Comparison of ENCODE assay signal across 28 cellular contexts in the genomic region with DNA sequence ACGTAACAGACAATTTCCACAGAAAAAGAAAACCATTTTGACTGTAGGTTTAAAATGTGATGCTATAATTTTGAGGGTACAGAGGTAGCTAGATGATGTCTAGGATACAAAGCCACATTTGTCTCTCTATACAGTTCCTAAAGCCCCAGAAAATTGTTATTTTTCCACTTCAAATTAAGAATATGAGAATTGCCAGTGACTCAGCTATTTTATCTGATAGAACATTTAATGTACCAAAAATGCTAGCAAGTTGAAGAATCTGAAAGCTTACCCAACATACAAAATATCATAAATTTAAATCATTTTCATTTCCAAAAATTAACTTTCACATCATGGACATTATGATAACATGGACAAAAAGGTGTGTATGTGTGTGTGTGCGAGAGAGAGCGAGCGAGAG.
A peak's percentile ranks its signal among the peaks of the same experiment; 100 is the strongest.
DNase-seq lines count a peak whose midpoint lies in the region; ATAC-seq and TF ChIP-seq lines count a peak whose summit lies in the region.
"Had no signal": no experiment of that assay in that cellular context is flagged by ENCODE, and none has a peak within 500 bp of the region (broad histone marks: within the 10 kb centered on the region; RNA-seq: fewer than 3 reads in every experiment).

No MANE protein-coding gene starts in this region.

- intact Hi-C loops in left ventricle myocardium inferior (cut with micrococcal nuclease), result no loop called here
- intact Hi-C loops in Right ventricle myocardium inferior (cut with DNase I), result no loop called here

- TF ChIP-seq CTCF in left ventricle myocardium inferior (IDR thresholded peaks at IDR 0.05; ENCODE audit: borderline replicate concordance), result no peak
- no peak for TF ChIP-seq CTCF in GM23338 (conservative IDR thresholded peaks at IDR 0.05; ENCODE audit: low read depth in 2 of 2)
- no peak for TF ChIP-seq CTCF in osteoblast (IDR thresholded peaks at IDR 0.05; ENCODE audit: extremely low read depth, low read depth, low read length)
- no peak for TF ChIP-seq CTCF in foreskin fibroblast (IDR thresholded peaks at IDR 0.05; ENCODE audit: low read depth, low read length)

- no peaks in the 10 kb centered on the region for H3K9me3 Mint-ChIP-seq in GM23338
- H3K9me3 Mint-ChIP-seq in activated naive CD8-positive, alpha-beta T cell treated with anti-CD3 and anti-CD28 coated beads, Interleukin-2, amount 50 U/mL, for 24 hours, result no peaks in the 10 kb centered on the region
- H3K9me3 Mint-ChIP-seq: activated naive CD4-positive, alpha-beta T cell treated with anti-CD3 and anti-CD28 coated beads for 36 hours; activated T-helper 1 cell treated with anti-CD3 and anti-CD28 coated beads, Interleukin-12 subunit alpha, Interleukin-12 subunit beta, Interleukin-2, Interleukin-4 antibody, amounts not matched to agents 30 ng/mL and 10 ng/mL and 1 ng/mL, durations not matched to agents 14 hours and 24 hours and 36 hours; natural killer cell had no signal

- no peak overlapping the region for H3K4me2 ChIP-seq in GM23338
- peak overlapping the region; percentile 23 for H3K4me2 ChIP-seq in osteoblast (ENCODE audit: insufficient read depth, low read length)

- H3K36me3 ChIP-seq in left ventricle myocardium inferior (peaks cover 7% of the 10 kb centered on the region), GM23338 (ENCODE audit: insufficient read depth) (no peaks in the 10 kb centered on the region), osteoblast (ENCODE audit: insufficient read depth, low read length) (no peaks in the 10 kb centered on the region)
- H3K36me3 ChIP-seq: breast epithelium, colonic mucosa, prostate gland had no signal

- peak overlapping the region; percentile 61 for H3K27ac Mint-ChIP-seq in GM23338
- peak overlapping the region; percentile 19 for H3K27ac Mint-ChIP-seq in activated naive CD8-positive, alpha-beta T cell treated with anti-CD3 and anti-CD28 coated beads, Interleukin-2, amount 50 U/mL, for 24 hours
- H3K27ac Mint-ChIP-seq: activated naive CD4-positive, alpha-beta T cell treated with anti-CD3 and anti-CD28 coated beads for 36 hours; activated T-helper 1 cell treated with anti-CD3 and anti-CD28 coated beads, Interleukin-12 subunit alpha, Interleukin-12 subunit beta, Interleukin-2, Interleukin-4 antibody, amounts not matched to agents 30 ng/mL and 10 ng/mL and 1 ng/mL, durations not matched to agents 14 hours and 24 hours and 36 hours; natural killer cell had no signal

- H3K27me3 ChIP-seq in left ventricle myocardium inferior (ENCODE audit: low read depth) (no peaks in the 10 kb centered on the region), GM23338 (ENCODE audit: insufficient read depth) (no peaks in the 10 kb centered on the region), osteoblast (ENCODE audit: insufficient read depth, low read length) (no peaks in the 10 kb centered on the region)
- H3K27me3 ChIP-seq: breast epithelium, colonic mucosa had no signal

- H3F3A ChIP-seq in GM23338 (replicated peaks; ENCODE audit: low read depth), result no peaks in the 10 kb centered on the region

- H3K9me3 ChIP-seq in left ventricle myocardium inferior (replicated peaks) (no peaks in the 10 kb centered on the region), osteoblast (ENCODE audit: low read depth, low read length) (no peaks in the 10 kb centered on the region)
- H3K9me3 ChIP-seq: breast epithelium, colonic mucosa, prostate gland had no signal

- H3K4me3 ChIP-seq in left ventricle myocardium inferior (no peak overlapping the region), GM23338 (no peak overlapping the region), osteoblast (ENCODE audit: insufficient read depth, low read length) (no peak overlapping the region), foreskin fibroblast (ENCODE audit: low read depth in 1 of 2, low read length in 2 of 2) (no peak overlapping the region)
- H3K4me3 ChIP-seq: breast epithelium, colonic mucosa, lung, prostate gland had no signal

- peak overlapping the region; percentile 71 for H3K27ac ChIP-seq in left ventricle myocardium inferior (replicated peaks)
- H3K27ac ChIP-seq in GM23338 (ENCODE audit: low read depth), result no peak overlapping the region; the same call in 1 of the 2 replicates
- peak overlapping the region; percentile 47 for H3K27ac ChIP-seq in osteoblast (ENCODE audit: low read depth, low read length)
- H3K27ac ChIP-seq: breast epithelium, colonic mucosa, prostate gland had no signal

- H4K20me1 ChIP-seq in GM23338 (replicated peaks; ENCODE audit: insufficient read depth), result no peaks in the 10 kb centered on the region
- peaks cover 6% of the 10 kb centered on the region for H4K20me1 ChIP-seq in osteoblast (ENCODE audit: insufficient read depth, low read length)

- no peaks in the 10 kb centered on the region for H3K79me2 ChIP-seq in GM23338 (replicated peaks; ENCODE audit: insufficient read depth)
- H3K79me2 ChIP-seq in osteoblast (ENCODE audit: insufficient read depth, low read length), result peaks cover 70% of the 10 kb centered on the region

- H3K27me3 Mint-ChIP-seq in GM23338 (ENCODE audit: insufficient read depth, low read depth, poor library complexity), result no peaks in the 10 kb centered on the region
- no peaks in the 10 kb centered on the region for H3K27me3 Mint-ChIP-seq in activated naive CD8-positive, alpha-beta T cell treated with anti-CD3 and anti-CD28 coated beads, Interleukin-2, amount 50 U/mL, for 24 hours

- H3K36me3 Mint-ChIP-seq in GM23338 (ENCODE audit: low read depth), result no peaks in the 10 kb centered on the region
- peaks cover 29% of the 10 kb centered on the region for H3K36me3 Mint-ChIP-seq in activated naive CD8-positive, alpha-beta T cell treated with anti-CD3 and anti-CD28 coated beads, Interleukin-2, amount 50 U/mL, for 24 hours (ENCODE audit: low read depth)
- H3K36me3 Mint-ChIP-seq: natural killer cell had no signal

- no peak for DNase-seq in left ventricle myocardium inferior
- no peak for DNase-seq in Right ventricle myocardium inferior (ENCODE audit: missing footprints)
- DNase-seq in GM23338 (ENCODE audit: low spot score), result no peak
- DNase-seq in activated naive CD8-positive, alpha-beta T cell treated with anti-CD3 and anti-CD28 coated beads, Interleukin-2, amount 50 U/mL, for 24 hours, result no peak
- DNase-seq in osteoblast (ENCODE audit: insufficient read length, low spot score, missing footprints), result no peak
- DNase-seq in foreskin fibroblast, result no peak
- DNase-seq in middle frontal gyrus (ENCODE audit: extremely low spot score, low spot score), result no peak
- DNase-seq in NCI-H345 treated with DMSO at 0.1 percent for 48 hours (lab: John Stamatoyannopoulos, UW; ENCODE audit: unreplicated experiment), result no peak
- DNase-seq: activated CD4-positive, alpha-beta T cell treated with anti-CD3 and anti-CD28 coated beads, Interleukin-2, amount 50 U/mL, for 48 hours; activated naive CD4-positive, alpha-beta T cell treated with anti-CD3 and anti-CD28 coated beads for 36 hours; anterior cingulate cortex; colonic mucosa; effector CD8-positive, alpha-beta T cell; natural killer cell; NCI-H1048; NCI-H2107; NCI-H446; NCI-H774; nucleus accumbens; stimulated activated CD4-positive, alpha-beta T cell treated with anti-CD3 and anti-CD28 coated beads, Interleukin-15, amount 100 ng/mL, for 24 hours; stimulated activated CD4-positive, alpha-beta T cell treated with anti-CD3 and anti-CD28 coated beads, Interleukin-4, amount 100 ng/mL, for 4 hours; substantia nigra; trophoblast cell had no signal

- no peaks in the 10 kb centered on the region for H3K4me1 Mint-ChIP-seq in GM23338
- peaks cover 45% of the 10 kb centered on the region for H3K4me1 Mint-ChIP-seq in activated naive CD8-positive, alpha-beta T cell treated with anti-CD3 and anti-CD28 coated beads, Interleukin-2, amount 50 U/mL, for 24 hours

- H3K4me1 ChIP-seq in left ventricle myocardium inferior (peaks cover 81% of the 10 kb centered on the region), GM23338 (ENCODE audit: insufficient read depth) (no peaks in the 10 kb centered on the region), osteoblast (ENCODE audit: insufficient read depth, low read length) (peaks cover 13% of the 10 kb centered on the region)
- H3K4me1 ChIP-seq: colonic mucosa, prostate gland had no signal

- no peaks in the 10 kb centered on the region for H3K9me2 ChIP-seq in GM23338 (ENCODE audit: insufficient read depth)

- ATAC-seq in Right ventricle myocardium inferior (no peak), GM23338 (no peak)
- ATAC-seq in activated naive CD8-positive, alpha-beta T cell treated with anti-CD3 and anti-CD28 coated beads, Interleukin-2, amount 50 U/mL, for 24 hours, result no peak
- ATAC-seq: HCT116, natural killer cell had no signal

- no peak overlapping the region for H3K4me3 Mint-ChIP-seq in GM23338
- H3K4me3 Mint-ChIP-seq in activated naive CD8-positive, alpha-beta T cell treated with anti-CD3 and anti-CD28 coated beads, Interleukin-2, amount 50 U/mL, for 24 hours, result no peak overlapping the region
- H3K4me3 Mint-ChIP-seq: activated naive CD4-positive, alpha-beta T cell treated with anti-CD3 and anti-CD28 coated beads for 36 hours; activated T-helper 1 cell treated with anti-CD3 and anti-CD28 coated beads, Interleukin-12 subunit alpha, Interleukin-12 subunit beta, Interleukin-2, Interleukin-4 antibody, amounts not matched to agents 30 ng/mL and 10 ng/mL and 1 ng/mL, durations not matched to agents 14 hours and 24 hours and 36 hours; natural killer cell had no signal

- H2AFZ ChIP-seq in GM23338, result no peak overlapping the region
- no peak overlapping the region for H2AFZ ChIP-seq in osteoblast (ENCODE audit: low read length)
